30 cellular contexts compared by ENCODE assay signal in genomic region chr10:78367751-78368150, GRCh38.
"Had no signal": no experiment of that assay in that cellular context is flagged by ENCODE, and none has a peak within 500 bp of the region (broad histone marks: within the 10 kb centered on the region; RNA-seq: fewer than 3 reads in every experiment).

No MANE protein-coding gene starts in this region.

- H3K27ac ChIP-seq: ascending aorta, body of pancreas, RWPE1, SJCRH30 had no signal

- H3K4me1 ChIP-seq: ascending aorta, SJCRH30 had no signal

- H3K4me1 Mint-ChIP-seq: activated naive CD8-positive, alpha-beta T cell treated with anti-CD3 and anti-CD28 coated beads, Interleukin-2, amount 50 U/mL, for 24 hours had no signal

- DNase-seq: activated CD4-positive, alpha-beta T cell treated with anti-CD3 and anti-CD28 coated beads for 48 hours; activated CD4-positive, alpha-beta T cell treated with anti-CD3 and anti-CD28 coated beads, Interleukin-2, amount 50 U/mL, for 4 hours; activated CD4-positive, CD25-positive, alpha-beta regulatory T cell treated with anti-CD3 and anti-CD28 coated beads, Interleukin-2, amount 50 U/mL, for 72 hours; activated CD8-positive, alpha-beta memory T cell treated with anti-CD3 and anti-CD28 coated beads, Interleukin-2, amount 50 U/mL, for 48 hours; activated CD8-positive, alpha-beta T cell treated with anti-CD3 and anti-CD28 coated beads, Interleukin-2, amount 10 ng/mL, durations not matched to agents 7 days and 5 days; activated effector memory CD4-positive, alpha-beta T cell treated with Interleukin-2 at 50 U/mL for 16 hours; activated naive CD4-positive, alpha-beta T cell treated with Interleukin-2 at 50 U/mL for 16 hours; activated naive CD8-positive, alpha-beta T cell treated with anti-CD3 and anti-CD28 coated beads, Interleukin-2, amount 50 U/mL, for 24 hours; activated T-cell treated with anti-CD3 and anti-CD28 coated beads, Interleukin-2, amount 50 U/mL, for 24 hours; amniotic stem cell; Karpas-422; MM.1S; NCI-H1048; NCI-H146; NCI-H187 treated with DMSO at 0.1 percent for 48 hours; NCI-H2081 treated with DMSO at 0.1 percent for 48 hours; NCI-H524; NCI-H748 treated with DMSO at 0.1 percent for 48 hours; OCI-M1; Right ventricle myocardium superior; SJCRH30; SW 1271 had no signal

- H3K36me3 ChIP-seq: ascending aorta, SJCRH30 had no signal

- H3K4me3 ChIP-seq: ascending aorta, body of pancreas, K562, SJCRH30 had no signal

- H3K4me3 Mint-ChIP-seq: activated CD8-positive, alpha-beta T cell treated with anti-CD3 and anti-CD28 coated beads, Interleukin-2, amount 10 ng/mL, durations not matched to agents 7 days and 5 days; activated naive CD8-positive, alpha-beta T cell treated with anti-CD3 and anti-CD28 coated beads, Interleukin-2, amount 50 U/mL, for 24 hours; activated T-cell treated with anti-CD3 and anti-CD28 coated beads, Interleukin-2, amount 50 U/mL, for 24 hours; activated T-helper 1 cell treated with anti-CD3 and anti-CD28 coated beads, Interleukin-12 subunit alpha, Interleukin-12 subunit beta, Interleukin-2, Interleukin-4 antibody, amounts not matched to agents 30 ng/mL and 10 ng/mL and 1 ng/mL, durations not matched to agents 14 hours and 24 hours and 36 hours had no signal

- H3K27me3 ChIP-seq: ascending aorta, body of pancreas had no signal

- H3K9me3 Mint-ChIP-seq: activated naive CD8-positive, alpha-beta T cell treated with anti-CD3 and anti-CD28 coated beads, Interleukin-2, amount 50 U/mL, for 24 hours; activated T-cell treated with anti-CD3 and anti-CD28 coated beads, Interleukin-2, amount 50 U/mL, for 24 hours; activated T-helper 1 cell treated with anti-CD3 and anti-CD28 coated beads, Interleukin-12 subunit alpha, Interleukin-12 subunit beta, Interleukin-2, Interleukin-4 antibody, amounts not matched to agents 30 ng/mL and 10 ng/mL and 1 ng/mL, durations not matched to agents 14 hours and 24 hours and 36 hours had no signal

- FAIRE-seq: K562 had no signal

- H3K27ac Mint-ChIP-seq: activated CD8-positive, alpha-beta T cell treated with anti-CD3 and anti-CD28 coated beads, Interleukin-2, amount 10 ng/mL, durations not matched to agents 7 days and 5 days; activated naive CD4-positive, alpha-beta T cell treated with anti-CD3 and anti-CD28 coated beads, Interleukin-2, amount 50 U/mL, for 72 hours; activated naive CD8-positive, alpha-beta T cell treated with anti-CD3 and anti-CD28 coated beads, Interleukin-2, amount 50 U/mL, for 24 hours; activated T-cell treated with anti-CD3 and anti-CD28 coated beads, Interleukin-2, amount 50 U/mL, for 24 hours; activated T-helper 1 cell treated with anti-CD3 and anti-CD28 coated beads, Interleukin-12 subunit alpha, Interleukin-12 subunit beta, Interleukin-2, Interleukin-4 antibody, amounts not matched to agents 30 ng/mL and 10 ng/mL and 1 ng/mL, durations not matched to agents 14 hours and 24 hours and 36 hours had no signal

- H3K9me3 ChIP-seq: ascending aorta, body of pancreas, SJCRH30 had no signal

- ATAC-seq: activated CD8-positive, alpha-beta T cell treated with anti-CD3 and anti-CD28 coated beads, Interleukin-2, amount 10 ng/mL, durations not matched to agents 7 days and 5 days; activated naive CD4-positive, alpha-beta T cell treated with anti-CD3 and anti-CD28 coated beads, Interleukin-2, amount 50 U/mL, for 72 hours; activated naive CD8-positive, alpha-beta T cell treated with anti-CD3 and anti-CD28 coated beads, Interleukin-2, amount 50 U/mL, for 24 hours; K562; Panc1; SK-N-SH treated with all-trans-retinoic acid at 6 μM for 48 hours had no signal

- H3K27me3 Mint-ChIP-seq: activated naive CD8-positive, alpha-beta T cell treated with anti-CD3 and anti-CD28 coated beads, Interleukin-2, amount 50 U/mL, for 24 hours; activated T-cell treated with anti-CD3 and anti-CD28 coated beads, Interleukin-2, amount 50 U/mL, for 24 hours had no signal
